Comparison of ENCODE assay signal across 12 cellular contexts in the genomic region with DNA sequence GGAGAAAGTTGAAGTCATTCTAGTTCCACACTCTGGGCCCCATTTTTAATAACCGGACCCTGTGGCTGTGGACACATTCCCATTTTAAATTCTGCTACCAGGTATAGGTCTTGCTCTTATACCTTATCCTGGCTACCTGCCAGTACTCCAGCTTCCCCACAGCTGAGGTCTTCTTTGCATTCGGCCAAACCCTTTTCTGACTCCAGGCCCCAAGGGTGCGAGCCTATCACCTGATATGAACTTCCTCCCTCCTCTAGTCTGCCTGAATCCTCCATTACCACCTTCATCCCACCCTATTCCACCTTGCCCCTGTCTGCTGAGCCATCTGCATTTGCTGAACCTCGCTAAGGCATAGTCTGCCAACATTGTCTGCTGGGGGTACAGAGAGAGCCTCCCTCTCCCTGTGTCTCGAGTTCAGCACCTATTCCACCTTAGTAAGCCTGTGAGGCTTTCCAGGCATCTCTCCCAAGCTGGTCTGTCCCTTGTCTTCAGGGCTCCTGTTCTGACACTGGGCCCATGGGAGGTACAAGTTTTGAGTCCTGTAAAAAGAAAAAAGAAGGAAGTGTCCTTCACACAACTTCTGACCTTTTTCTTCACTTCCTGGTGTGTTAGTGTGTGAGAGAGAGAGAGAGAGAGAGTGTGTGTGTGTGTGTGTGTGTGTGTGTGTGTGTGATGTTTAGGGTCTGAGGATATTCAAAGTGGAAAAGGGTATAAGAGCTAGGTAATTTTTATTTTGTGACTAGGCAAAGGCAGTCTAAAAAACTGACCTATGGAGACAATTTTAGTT. TPM values are rescaled to one million over a fixed set of nuclear protein-coding genes. Genes with fewer than 3 reads are reported as not detected.
DNase-seq lines count a peak whose midpoint lies in the region; ATAC-seq and TF ChIP-seq lines count a peak whose summit lies in the region.
"Had no signal": no experiment of that assay in that cellular context is flagged by ENCODE, and none has a peak within 500 bp of the region (broad histone marks: within the 10 kb centered on the region; RNA-seq: fewer than 3 reads in every experiment).

No MANE protein-coding gene starts in this region.

- no peak overlapping the region for H2AFZ ChIP-seq in Karpas-422 (ENCODE audit: low read length)
- H2AFZ ChIP-seq: parathyroid adenoma had no signal

- H3K9ac ChIP-seq in BLaER1 (no peak overlapping the region), Karpas-422 (ENCODE audit: low read length) (0 out of 2 replicates have a peak overlapping the region, but pooled peaks have one; percentile 26)
- H3K9ac ChIP-seq: parathyroid adenoma had no signal

- intact Hi-C loops in ascending aorta (cut with DNase I): no loop called here

- H3K36me3 ChIP-seq in BLaER1: no peaks in the 10 kb centered on the region
- no peaks in the 10 kb centered on the region for H3K36me3 ChIP-seq in Karpas-422 (ENCODE audit: insufficient read depth, low read length)
- no peaks in the 10 kb centered on the region for H3K36me3 ChIP-seq in ascending aorta
- no peaks in the 10 kb centered on the region for H3K36me3 ChIP-seq in muscle layer of duodenum (ENCODE audit: control insufficient read depth in 1 of 2, insufficient read depth in 2 of 2, low read length in 2 of 2)
- H3K36me3 ChIP-seq: thoracic aorta had no signal

- no peak overlapping the region for H3K4me3 ChIP-seq in BLaER1
- no peak overlapping the region for H3K4me3 ChIP-seq in Karpas-422 (ENCODE audit: low read length)
- H3K4me3 ChIP-seq in ascending aorta: no peak overlapping the region
- H3K4me3 ChIP-seq in muscle layer of duodenum (ENCODE audit: low read depth in 1 of 2, low read length in 2 of 2): no peak overlapping the region
- H3K4me3 ChIP-seq: thoracic aorta had no signal

- H3K9me2 ChIP-seq in Karpas-422 (replicated peaks; ENCODE audit: insufficient read depth, low read length): no peaks in the 10 kb centered on the region

- no peaks in the 10 kb centered on the region for H3K79me2 ChIP-seq in Karpas-422 (ENCODE audit: low read length)

- H3K27ac ChIP-seq in BLaER1: no peak overlapping the region
- no peak overlapping the region for H3K27ac ChIP-seq in Karpas-422 (ENCODE audit: low read length)
- peak overlapping the region; percentile 46 to 89 for H3K27ac ChIP-seq in ascending aorta
- H3K27ac ChIP-seq in muscle layer of duodenum (ENCODE audit: low read length): peak overlapping the region; percentile 85

- H3K4me2 ChIP-seq in BLaER1: peak overlapping the region; percentile 33
- H3K4me2 ChIP-seq in Karpas-422 (ENCODE audit: low read depth, low read length, poor library complexity, severe bottlenecking): peak overlapping the region; percentile 25

- peaks cover 55% of the 10 kb centered on the region for H3K4me1 ChIP-seq in BLaER1
- peaks cover 30% of the 10 kb centered on the region for H3K4me1 ChIP-seq in Karpas-422 (ENCODE audit: low read length)
- peaks cover 5 to 40% of the 10 kb centered on the region in 2 donors for H3K4me1 ChIP-seq in ascending aorta
- peaks cover 46 to 54% of the 10 kb centered on the region in 2 donors for H3K4me1 ChIP-seq in muscle layer of duodenum (ENCODE audit: control insufficient read depth in 1 of 2, insufficient read depth in 2 of 2, low read length in 2 of 2)

- no peak for ATAC-seq in GM18517 (IDR thresholded peaks at IDR 0.05; ENCODE audit: unreplicated experiment)
- no peak for ATAC-seq in GM21360 (IDR thresholded peaks at IDR 0.05; ENCODE audit: unreplicated experiment)

- H4K20me1 ChIP-seq in BLaER1: peaks cover 5% of the 10 kb centered on the region; the same call in 1 of the 2 replicates
- peaks cover 18% of the 10 kb centered on the region; the same call in 1 of the 2 replicates for H4K20me1 ChIP-seq in Karpas-422 (ENCODE audit: insufficient read depth, low read depth, low read length)

- H3K9me3 ChIP-seq in BLaER1: peaks cover under 1% of the 10 kb centered on the region; the same call in 1 of the 2 replicates
- no peaks in the 10 kb centered on the region for H3K9me3 ChIP-seq in Karpas-422 (ENCODE audit: low read length)
- no peaks in the 10 kb centered on the region for H3K9me3 ChIP-seq in ascending aorta
- H3K9me3 ChIP-seq in muscle layer of duodenum (ENCODE audit: control insufficient read depth in 1 of 2, low read length in 2 of 2): no peaks in the 10 kb centered on the region
- H3K9me3 ChIP-seq: thoracic aorta had no signal

- H3K27me3 ChIP-seq in BLaER1 (no peaks in the 10 kb centered on the region), Karpas-422 (ENCODE audit: low read length) (no peaks in the 10 kb centered on the region), ascending aorta (no peaks in the 10 kb centered on the region), muscle layer of duodenum (ENCODE audit: low read depth, low read length) (no peaks in the 10 kb centered on the region)

- no peak for TF ChIP-seq CTCF in ascending aorta (IDR thresholded peaks at IDR 0.05)

- DNase-seq in Karpas-422 (no peak), ascending aorta (ENCODE audit: low spot score in 2 of 2) (no peak), medulla oblongata (ENCODE audit: extremely low spot score) (no peak), midbrain (lab: John Stamatoyannopoulos, UW) (no peak)
- DNase-seq: cerebellar nuclear complex, NCI-H1436 had no signal

RNA-seq across cellular contexts. Expression of a gene that starts 27.0 kb away (rescaled TPM):
- 3.4 and 7.2 TPM in 2 replicates for total RNA-seq in Karpas-422 (2014; rRNA removed; shearing (Covaris generic); ENCODE audit: low replicate concordance)
- total RNA-seq in ascending aorta: 22.9 TPM

Comparison
In these comparisons a context has a peak if more than half of its experiments do, and no peak if none do; other contexts are left out.
1. H3K27ac ChIP-seq: peak in ascending aorta (2 of 2) and muscle layer of duodenum (single experiment); none in BLaER1 (single experiment) and Karpas-422 (single experiment).